Comparison of ENCODE assay signal across 1 cellular context in genomic region chr3:172036541-172037215, GRCh38.
A peak's percentile ranks its signal among the peaks of the same experiment; 100 is the strongest.
TF ChIP-seq lines count a peak whose summit lies in the region.

No MANE protein-coding gene starts in this region.

TF ChIP-seq in K562, 482 proteins besides CTCF, POLR2A, EP300 and RAD21 (continued from another document and continues in another):
- TF ChIP-seq CTCFL (IDR thresholded peaks at IDR 0.05; ENCODE audit: borderline replicate concordance, insufficient read depth, low read depth, low read length, poor library complexity, severe bottlenecking) (no peak), ZNF3 (CRISPR knock-in tag; IDR thresholded peaks at IDR 0.05) (no peak), ZNF174 (CRISPR knock-in tag; IDR thresholded peaks at IDR 0.05) (no peak), PHF21A (IDR thresholded peaks at IDR 0.05; ENCODE audit: borderline replicate concordance, low read depth) (no peak), CAMTA2 (CRISPR knock-in tag; conservative IDR thresholded peaks at IDR 0.05) (no peak), TFAP4 (CRISPR knock-in tag; IDR thresholded peaks at IDR 0.05; ENCODE audit: borderline replicate concordance) (no peak), E4F1 (CRISPR knock-in tag; IDR thresholded peaks at IDR 0.05; ENCODE audit: borderline replicate concordance) (no peak), MAFK (IDR thresholded peaks at IDR 0.05; ENCODE audit: low read length) (no peak), ZNF395 (CRISPR knock-in tag; IDR thresholded peaks at IDR 0.05) (no peak), PBX2 (CRISPR knock-in tag; IDR thresholded peaks at IDR 0.05; ENCODE audit: low read depth) (no peak), PBX2 (tag; conservative IDR thresholded peaks at IDR 0.05; ENCODE audit: low read depth) (no peak), SMAD4 (CRISPR knock-in tag; conservative IDR thresholded peaks at IDR 0.05) (peak; percentile 47; the same call in 1 of the 2 replicates), MITF (IDR thresholded peaks at IDR 0.05) (no peak), ZNF512 (tag; IDR thresholded peaks at IDR 0.05) (no peak), ZNF134 (CRISPR knock-in tag; conservative IDR thresholded peaks at IDR 0.05) (no peak), RFX5 (IDR thresholded peaks at IDR 0.05; ENCODE audit: low read depth, low read length) (no peak), KLF1 (tag; IDR thresholded peaks at IDR 0.05) (no peak), SRF (CRISPR knock-in tag; IDR thresholded peaks at IDR 0.05) (no peak), MLX (CRISPR knock-in tag; conservative IDR thresholded peaks at IDR 0.05) (no peak), DIDO1 (tag; IDR thresholded peaks at IDR 0.05; ENCODE audit: low read depth) (no peak), EHMT2 (IDR thresholded peaks at IDR 0.05) (peak; percentile 60; the same call in 1 of the 2 replicates), ZEB2 (IDR thresholded peaks at IDR 0.05) (no peak; the same call in 1 of the 2 replicates), CBFA2T2 (conservative IDR thresholded peaks at IDR 0.05) (peak; percentile 52), SETDB1 (IDR thresholded peaks at IDR 0.05; ENCODE audit: low read length) (no peak), ZNF507 (tag; conservative IDR thresholded peaks at IDR 0.05) (no peak), MAZ (CRISPR knock-in tag; conservative IDR thresholded peaks at IDR 0.05 in 1 of 2, IDR thresholded peaks at IDR 0.05 in 1 of 2) (0 out of 4 replicates have a peak, but pooled peaks of 1 of the 2 experiments have one; percentile 15), SAFB (IDR thresholded peaks at IDR 0.05; ENCODE audit: borderline replicate concordance, low read depth, low read length) (no peak), FOSL1 (tag; conservative IDR thresholded peaks at IDR 0.05) (no peak), ZBTB1 (CRISPR knock-in tag; IDR thresholded peaks at IDR 0.05; ENCODE audit: borderline replicate concordance, low read depth) (no peak), ZBTB2 (IDR thresholded peaks at IDR 0.05) (no peak), ZNF24 (IDR thresholded peaks at IDR 0.05) (peak; percentile 93), FOXJ2 (tag; IDR thresholded peaks at IDR 0.05) (no peak), PCBP2 (IDR thresholded peaks at IDR 0.05; ENCODE audit: low read depth, low read length, poor library complexity, severe bottlenecking) (no peak), SMAD2 (IDR thresholded peaks at IDR 0.05; ENCODE audit: low read depth, low read length) (no peak), POU5F1 (IDR thresholded peaks at IDR 0.05; ENCODE audit: borderline replicate concordance, low read depth, low read length, partially characterized antibody) (no peak), THRAP3 (IDR thresholded peaks at IDR 0.05; ENCODE audit: borderline replicate concordance) (no peak), FIP1L1 (IDR thresholded peaks at IDR 0.05; ENCODE audit: low read depth, low read length, poor library complexity, severe bottlenecking) (no peak), KDM1A (IDR thresholded peaks at IDR 0.05) (peak in 1 of 2 experiments; percentile 12; a peak in 1 of 4 replicates), HMBOX1 (IDR thresholded peaks at IDR 0.05) (no peak), CBX1 (IDR thresholded peaks at IDR 0.05; ENCODE audit: low read depth) (no peak), CHAMP1 (IDR thresholded peaks at IDR 0.05) (no peak), USF2 (CRISPR knock-in tag; IDR thresholded peaks at IDR 0.05) (no peak), SMARCE1 (IDR thresholded peaks at IDR 0.05) (peak; percentile 61; the same call in 1 of the 2 replicates), MAFF (IDR thresholded peaks at IDR 0.05; ENCODE audit: low read length) (no peak; the same call in 1 of the 2 replicates), BACH1 (tag; IDR thresholded peaks at IDR 0.05) (no peak)
